In the genomic region with DNA sequence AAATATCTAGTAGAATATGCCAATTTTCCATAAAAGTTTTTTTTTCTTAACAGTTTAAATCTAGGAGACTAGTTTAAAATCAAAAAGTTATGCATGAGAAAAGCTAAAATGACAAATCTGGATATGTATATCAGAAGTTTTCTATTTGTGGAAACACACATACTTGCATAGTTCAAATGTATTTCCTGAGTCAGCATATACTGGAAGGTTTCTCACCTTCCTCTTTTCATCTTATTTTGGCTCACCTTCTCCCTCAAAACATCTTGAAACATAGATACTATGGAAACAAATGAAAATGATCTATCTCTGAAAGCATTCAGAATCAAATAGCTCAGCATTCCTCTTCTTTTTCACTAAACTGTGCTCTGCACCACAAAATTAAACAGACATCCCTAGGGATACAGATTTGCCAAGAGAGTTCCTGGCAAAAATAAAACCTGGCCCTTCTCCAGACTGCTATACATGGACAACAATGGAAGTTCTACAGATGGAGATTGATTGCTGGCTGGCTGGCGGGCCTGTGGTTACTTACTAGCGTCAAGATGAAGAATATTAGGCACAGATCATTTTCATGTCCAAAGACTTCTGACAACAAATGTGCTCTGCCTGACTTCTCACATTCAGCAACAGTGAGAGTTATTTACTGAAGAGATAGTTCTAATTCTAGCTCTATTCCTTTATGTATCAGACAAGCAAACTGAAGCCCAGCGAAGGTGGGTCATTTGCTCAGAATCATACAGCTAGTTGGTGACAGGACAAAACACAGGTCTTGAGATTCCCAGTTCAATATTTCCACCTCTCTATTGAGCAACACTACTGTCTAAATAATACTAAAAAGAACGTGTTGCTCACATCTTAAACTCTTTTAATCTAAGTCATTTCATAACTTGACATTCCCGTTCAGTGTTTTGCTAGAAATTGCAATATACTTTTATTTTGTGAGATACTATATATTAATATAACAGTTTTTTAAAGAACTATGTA, we compare ENCODE assay signal across 8 cellular contexts. TPM values are rescaled to one million over a fixed set of nuclear protein-coding genes. Genes with fewer than 3 reads are reported as not detected.
A peak's percentile ranks its signal among the peaks of the same experiment; 100 is the strongest.
DNase-seq lines count a peak whose midpoint lies in the region.

No MANE protein-coding gene starts in this region.

- DNase-seq in H4 (ENCODE audit: low spot score) (peak; percentile 55), SHP77 (lab: John Stamatoyannopoulos, UW) (peak; percentile 39 to 43), foreskin melanocyte (peak; percentile 75), smooth muscle cell of the brain vasculature (ENCODE audit: low read depth, low spot score) (peak; percentile 41), DMS114 treated with DMSO at 0.1 percent for 48 hours (lab: John Stamatoyannopoulos, UW; ENCODE audit: unreplicated experiment) (no peak), GOT3 (lab: John Stamatoyannopoulos, UW) (no peak)
- DNase-seq in central memory CD4-positive, alpha-beta T cell, result no peak
- DNase-seq in activated effector memory CD4-positive, alpha-beta T cell treated with anti-CD3 and anti-CD28 coated beads, Interleukin-2, amount 50 U/mL, for 16 hours, result no peak

RNA-seq across cellular contexts. Expression of gene DIPK1A, which starts 26.6 kb away (rescaled TPM):
- total RNA-seq in H4 (2014; rRNA removed; shearing (Covaris generic)), result 22.2 and 25.7 TPM in 2 replicates

Comparison
In these comparisons a context has a peak if more than half of its experiments do, and no peak if none do; other contexts are left out.
1. DNase-seq: peak in H4 (single experiment), SHP77 (2 of 2), foreskin melanocyte (single experiment) and smooth muscle cell of the brain vasculature (single experiment); none in DMS114 treated with DMSO at 0.1 percent for 48 hours (single experiment), GOT3 (single experiment), central memory CD4-positive, alpha-beta T cell (single experiment) and activated effector memory CD4-positive, alpha-beta T cell treated with anti-CD3 and anti-CD28 coated beads, Interleukin-2, amount 50 U/mL, for 16 hours (single experiment).